ENCODE assay signal across 8 cellular contexts in genomic region chr16:90077757-90078593, GRCh38. TPM values are rescaled to one million over a fixed set of nuclear protein-coding genes. Genes with fewer than 3 reads are reported as not detected.
DNase-seq lines count a peak whose midpoint lies in the region; ATAC-seq and TF ChIP-seq lines count a peak whose summit lies in the region.

No MANE protein-coding gene starts in this region.

- in situ Hi-C loops in astrocyte of the cerebellum (cut with HindIII; ENCODE audit: low sequenced_read_pairs), result no loop called here

- H3K27me3 ChIP-seq in BE2C, result no peaks in the 10 kb centered on the region

- no peaks in the 10 kb centered on the region for H3K9me3 ChIP-seq in BE2C
- H3K9me3 ChIP-seq in iPS-18c (ENCODE audit: control insufficient read depth, insufficient read depth, low read length), result no peaks in the 10 kb centered on the region

- peak overlapping the region in 13 of 21 experiments; percentile 20 to 81 (median 47) for H3K27ac ChIP-seq in skin epidermis

- peaks cover 6% of the 10 kb centered on the region for H3K4me1 ChIP-seq in BE2C

- ATAC-seq in GM18517 (IDR thresholded peaks at IDR 0.05; ENCODE audit: unreplicated experiment), result peak; percentile 28
- ATAC-seq in HG03135 (IDR thresholded peaks at IDR 0.05; ENCODE audit: unreplicated experiment), result peak; percentile 47

- H3K4me3 ChIP-seq in BE2C (ENCODE audit: low read depth, low read length), result peak overlapping the region; percentile 63
- H3K4me3 ChIP-seq in astrocyte of the cerebellum (ENCODE audit: low read depth, low read length), result peak overlapping the region; percentile 24
- H3K4me3 ChIP-seq in iPS-18c (ENCODE audit: insufficient read depth, low read depth, low read length), result peak overlapping the region; percentile 47; the same call in 1 of the 2 replicates
- H3K4me3 ChIP-seq in skin epidermis, result peak overlapping the region; percentile 13 to 39 (median 34)

- TF ChIP-seq CTCF in BE2C (IDR thresholded peaks at IDR 0.05; ENCODE audit: low read depth, low read length) (peak; percentile 16), astrocyte of the cerebellum (IDR thresholded peaks at IDR 0.05; ENCODE audit: low read depth, low read length, missing control alignments) (peak; percentile 6)

- H3K36me3 ChIP-seq in BE2C, result no peaks in the 10 kb centered on the region

- DNase-seq in BE2C, result peak; percentile 52
- peak; percentile 61 for DNase-seq in NOMO-1 treated with DMSO at 0.1 percent for 48 hours (lab: John Stamatoyannopoulos, UW; ENCODE audit: unreplicated experiment)
- DNase-seq in astrocyte of the cerebellum (ENCODE audit: low read depth), result no peak
- no peak for DNase-seq in NCI-H774 (lab: John Stamatoyannopoulos, UW)

RNA-seq across cellular contexts. Expression of gene PRDM7, which starts 0.8 kb away (rescaled TPM):
- polyA plus RNA-seq in BE2C (2012; ENCODE audit: insufficient read depth, insufficient read length, low read depth), result not detected

RNA-seq across cellular contexts. Expression of gene DBNDD1, which starts 58.7 kb away (rescaled TPM):
- 54.3 TPM for polyA plus RNA-seq in BE2C (2012; ENCODE audit: insufficient read depth, insufficient read length, low read depth)

Comparison
In these comparisons a context has a peak if more than half of its experiments do, and no peak if none do; other contexts are left out.
1. DNase-seq: peak in BE2C (single experiment) and NOMO-1 treated with DMSO at 0.1 percent for 48 hours (single experiment); none in astrocyte of the cerebellum (single experiment) and NCI-H774 (single experiment).
2. Peak in every context shown above with its lines, with median percentiles within 50 percentile points of each other: H3K4me3 ChIP-seq.